In genomic region chr4:83378426-83378825, GRCh38 we compare ENCODE assay signal across 24 cellular contexts. TPM values are rescaled to one million over a fixed set of nuclear protein-coding genes. Genes with fewer than 3 reads are reported as not detected.
DNase-seq lines count a peak whose midpoint lies in the region; FAIRE-seq and TF ChIP-seq lines count a peak whose summit lies in the region.
"Had no signal": no experiment of that assay in that cellular context is flagged by ENCODE, and none has a peak within 500 bp of the region (broad histone marks: within the 10 kb centered on the region; RNA-seq: fewer than 3 reads in every experiment).

No MANE protein-coding gene starts in this region.

- DNase-seq in NCI-H748 (lab: John Stamatoyannopoulos, UW; ENCODE audit: unreplicated experiment): peak; percentile 34
- no peak for DNase-seq in NCI-H748 treated with DMSO at 0.1 percent for 48 hours (lab: John Stamatoyannopoulos, UW)
- DNase-seq in Caki2 (ENCODE audit: low read depth): peak; percentile 15
- DNase-seq in MV-4-11 (lab: John Stamatoyannopoulos, UW): peak; percentile 32
- peak; percentile 29 for DNase-seq in fibroblast of mammary gland (ENCODE audit: low read depth)
- DNase-seq in NOMO-1 treated with dmso at 0.1 percent for 144 hours (lab: John Stamatoyannopoulos, UW; ENCODE audit: unreplicated experiment): no peak
- no peak for DNase-seq in KG1 (lab: John Stamatoyannopoulos, UW)
- no peak for DNase-seq in urothelium cell line (ENCODE audit: low spot score)
- DNase-seq: activated CD4-positive, alpha-beta T cell treated with anti-CD3 and anti-CD28 coated beads for 4 hours; activated gamma-delta T cell treated with Interleukin-2 at 50 U/mL for 16 hours; caudate nucleus; DMS79; dorsolateral prefrontal cortex; GM23248; MM.1S; NCI-H1694; NCI-H226; NK-92 treated with Interleukin-12 subunit alpha and Interleukin-12 subunit beta, amount 100 ng/mL, for 24 hours; small intestine; stimulated activated CD4-positive, alpha-beta T cell treated with anti-CD3 and anti-CD28 coated beads, Interleukin-4, amount 100 ng/mL, for 4 hours; T-helper 9 cell; uterus had no signal

- no peak for FAIRE-seq in urothelium cell line (lab: Jason Lieb, UNC)
- FAIRE-seq: A204.1, small intestine had no signal

- in situ Hi-C loops in Caki2 (cut with HindIII; ENCODE audit: low pct_unique_long_range_greater_than_20kb, low sequenced_read_pairs): no loop called here

- H3K4me3 ChIP-seq in fibroblast of mammary gland (ENCODE audit: control insufficient read depth, low read depth, low read length): no peak overlapping the region
- H3K4me3 ChIP-seq: dorsolateral prefrontal cortex, gastroesophageal sphincter, GM23248, uterus had no signal

- no peak for TF ChIP-seq CTCF in fibroblast of mammary gland (conservative IDR thresholded peaks at IDR 0.05; ENCODE audit: control insufficient read depth, insufficient read depth, low read depth, low read length)

RNA-seq across cellular contexts. Expression of gene HPSE, which starts 43.8 kb away (rescaled TPM):
- total RNA-seq in Caki2 (2014; rRNA removed; shearing (Covaris generic); ENCODE audit: low replicate concordance): 1.6 and 2.9 TPM in 2 replicates

Comparison
In these comparisons a context has a peak if more than half of its experiments do, and no peak if none do; other contexts are left out.
1. DNase-seq: peak in NCI-H748 (single experiment), Caki2 (single experiment), MV-4-11 (single experiment) and fibroblast of mammary gland (single experiment); none in NCI-H748 treated with DMSO at 0.1 percent for 48 hours (single experiment), NOMO-1 treated with dmso at 0.1 percent for 144 hours (single experiment), KG1 (single experiment) and urothelium cell line (single experiment).